In the genomic region with DNA sequence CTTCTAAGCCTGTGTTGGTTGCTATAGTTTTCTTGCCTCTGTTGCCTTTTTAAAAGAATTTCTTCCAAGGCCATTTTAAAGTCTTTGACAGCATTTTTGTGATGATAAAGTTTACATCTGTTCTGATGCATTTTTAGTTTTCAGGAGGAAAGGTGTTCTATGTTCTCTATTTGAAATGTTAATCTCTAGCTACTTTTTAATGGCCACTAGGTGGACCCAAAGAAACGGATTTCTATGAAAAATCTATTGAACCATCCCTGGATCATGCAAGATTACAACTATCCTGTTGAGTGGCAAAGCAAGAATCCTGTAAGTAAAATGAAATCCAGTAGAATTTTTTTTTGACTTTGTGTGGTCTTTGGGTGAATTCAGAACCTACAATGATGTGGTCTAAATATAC, we compare ENCODE assay signal across 8 cellular contexts.
DNase-seq lines count a peak whose midpoint lies in the region; ATAC-seq and TF ChIP-seq lines count a peak whose summit lies in the region.

No MANE protein-coding gene starts in this region.

- intact Hi-C loops in colonic mucosa (cut with DNase I): loop anchor here (5.0 kb wide), 1 partner anchor 94 kb away; no protein-coding TSS in a partner anchor

- H3K4me3 Mint-ChIP-seq in activated CD8-positive, alpha-beta memory T cell treated with anti-CD3 and anti-CD28 coated beads, Interleukin-2, amount 10 ng/mL, durations not matched to agents 7 days and 5 days: no peak overlapping the region
- H3K4me3 Mint-ChIP-seq in activated naive CD4-positive, alpha-beta T cell treated with anti-CD3 and anti-CD28 coated beads, Interleukin-2, amount 10 ng/mL, durations not matched to agents 7 days and 5 days: no peak overlapping the region
- no peak overlapping the region for H3K4me3 Mint-ChIP-seq in stimulated activated memory B cell treated with anti-CD40 and anti-IgM and Interleukin-4, amounts not matched to agents 10 μg/mL and 1 μg/mL and 100 μg/mL, for 72 hours

- no peak overlapping the region for H3K9ac ChIP-seq in colonic mucosa (ENCODE audit: low read depth in 2 of 2, low read length in 2 of 2)

- no peak for ATAC-seq in activated CD8-positive, alpha-beta memory T cell treated with anti-CD3 and anti-CD28 coated beads, Interleukin-2, amount 10 ng/mL, durations not matched to agents 7 days and 5 days
- no peak for ATAC-seq in stimulated activated memory B cell treated with anti-CD40 and anti-IgM and Interleukin-4, amounts not matched to agents 10 μg/mL and 1 μg/mL and 100 μg/mL, for 72 hours

- H3K36me3 ChIP-seq in colonic mucosa: no peaks in the 10 kb centered on the region

- H3K27me3 ChIP-seq in colonic mucosa: no peaks in the 10 kb centered on the region

- CTCF ChIA-PET in activated CD8-positive, alpha-beta memory T cell treated with anti-CD3 and anti-CD28 coated beads, Interleukin-2, amount 10 ng/mL, durations not matched to agents 7 days and 5 days (lab: Charles Lee): interaction anchor here (0.6 to 2.5 kb wide), 8 partner anchors 8 to 226 kb away, joined by 3 to 16 read pairs (median 3); no protein-coding TSS in a partner anchor
- CTCF ChIA-PET in activated naive CD4-positive, alpha-beta T cell treated with anti-CD3 and anti-CD28 coated beads, Interleukin-2, amount 10 ng/mL, durations not matched to agents 7 days and 5 days (lab: Charles Lee): interaction anchor here (0.7 to 2.2 kb wide), 4 partner anchors 11 to 293 kb away, joined by 3 to 32 read pairs (median 4); no protein-coding TSS in a partner anchor

- H3K4me3 ChIP-seq in colonic mucosa: no peak overlapping the region

- H3K36me3 Mint-ChIP-seq in activated CD8-positive, alpha-beta memory T cell treated with anti-CD3 and anti-CD28 coated beads, Interleukin-2, amount 10 ng/mL, durations not matched to agents 7 days and 5 days: peaks cover 34% of the 10 kb centered on the region
- peaks cover 40% of the 10 kb centered on the region for H3K36me3 Mint-ChIP-seq in activated naive CD4-positive, alpha-beta T cell treated with anti-CD3 and anti-CD28 coated beads, Interleukin-2, amount 10 ng/mL, durations not matched to agents 7 days and 5 days
- no peaks in the 10 kb centered on the region for H3K36me3 Mint-ChIP-seq in stimulated activated memory B cell treated with anti-CD40 and anti-IgM and Interleukin-4, amounts not matched to agents 10 μg/mL and 1 μg/mL and 100 μg/mL, for 72 hours

- DNase-seq in NCI-H2107 treated with DMSO at 0.1 percent for 48 hours (lab: John Stamatoyannopoulos, UW; ENCODE audit: unreplicated experiment): peak; percentile 35
- DNase-seq in NCI-H2107 (lab: John Stamatoyannopoulos, UW): no peak
- DNase-seq in NCI-H2227 (lab: John Stamatoyannopoulos, UW; ENCODE audit: unreplicated experiment): peak; percentile 12
- DNase-seq in colonic mucosa: no peak
- DNase-seq in non-pigmented ciliary epithelial cell (ENCODE audit: low read depth): peak; percentile 13
- no peak for DNase-seq in activated CD8-positive, alpha-beta memory T cell treated with anti-CD3 and anti-CD28 coated beads, Interleukin-2, amount 10 ng/mL, durations not matched to agents 7 days and 5 days
- DNase-seq in activated naive CD4-positive, alpha-beta T cell treated with anti-CD3 and anti-CD28 coated beads, Interleukin-2, amount 10 ng/mL, durations not matched to agents 7 days and 5 days: no peak

- peaks cover 4% of the 10 kb centered on the region for H3K4me1 Mint-ChIP-seq in activated CD8-positive, alpha-beta memory T cell treated with anti-CD3 and anti-CD28 coated beads, Interleukin-2, amount 10 ng/mL, durations not matched to agents 7 days and 5 days
- no peaks in the 10 kb centered on the region for H3K4me1 Mint-ChIP-seq in activated naive CD4-positive, alpha-beta T cell treated with anti-CD3 and anti-CD28 coated beads, Interleukin-2, amount 10 ng/mL, durations not matched to agents 7 days and 5 days
- no peaks in the 10 kb centered on the region for H3K4me1 Mint-ChIP-seq in stimulated activated memory B cell treated with anti-CD40 and anti-IgM and Interleukin-4, amounts not matched to agents 10 μg/mL and 1 μg/mL and 100 μg/mL, for 72 hours

- H3K27ac ChIP-seq in colonic mucosa: no peak overlapping the region

- peak; percentile 55 for TF ChIP-seq CTCF in colonic mucosa (IDR thresholded peaks at IDR 0.05)

- H3K27ac Mint-ChIP-seq in activated CD8-positive, alpha-beta memory T cell treated with anti-CD3 and anti-CD28 coated beads, Interleukin-2, amount 10 ng/mL, durations not matched to agents 7 days and 5 days: no peak overlapping the region
- no peak overlapping the region for H3K27ac Mint-ChIP-seq in activated naive CD4-positive, alpha-beta T cell treated with anti-CD3 and anti-CD28 coated beads, Interleukin-2, amount 10 ng/mL, durations not matched to agents 7 days and 5 days
- H3K27ac Mint-ChIP-seq in stimulated activated memory B cell treated with anti-CD40 and anti-IgM and Interleukin-4, amounts not matched to agents 10 μg/mL and 1 μg/mL and 100 μg/mL, for 72 hours: no peak overlapping the region

- H3K9me3 ChIP-seq in colonic mucosa: no peaks in the 10 kb centered on the region

- no peaks in the 10 kb centered on the region for H3K27me3 Mint-ChIP-seq in activated CD8-positive, alpha-beta memory T cell treated with anti-CD3 and anti-CD28 coated beads, Interleukin-2, amount 10 ng/mL, durations not matched to agents 7 days and 5 days
- no peaks in the 10 kb centered on the region for H3K27me3 Mint-ChIP-seq in activated naive CD4-positive, alpha-beta T cell treated with anti-CD3 and anti-CD28 coated beads, Interleukin-2, amount 10 ng/mL, durations not matched to agents 7 days and 5 days
- H3K27me3 Mint-ChIP-seq in stimulated activated memory B cell treated with anti-CD40 and anti-IgM and Interleukin-4, amounts not matched to agents 10 μg/mL and 1 μg/mL and 100 μg/mL, for 72 hours: no peaks in the 10 kb centered on the region

- no peaks in the 10 kb centered on the region for H3K4me1 ChIP-seq in colonic mucosa

- H3K9me3 Mint-ChIP-seq in activated CD8-positive, alpha-beta memory T cell treated with anti-CD3 and anti-CD28 coated beads, Interleukin-2, amount 10 ng/mL, durations not matched to agents 7 days and 5 days (ENCODE audit: low read depth): no peaks in the 10 kb centered on the region
- no peaks in the 10 kb centered on the region for H3K9me3 Mint-ChIP-seq in activated naive CD4-positive, alpha-beta T cell treated with anti-CD3 and anti-CD28 coated beads, Interleukin-2, amount 10 ng/mL, durations not matched to agents 7 days and 5 days
- H3K9me3 Mint-ChIP-seq in stimulated activated memory B cell treated with anti-CD40 and anti-IgM and Interleukin-4, amounts not matched to agents 10 μg/mL and 1 μg/mL and 100 μg/mL, for 72 hours: no peaks in the 10 kb centered on the region

Comparison
In these comparisons a context has a peak if more than half of its experiments do, and no peak if none do; other contexts are left out.
1. DNase-seq: peak in NCI-H2107 treated with DMSO at 0.1 percent for 48 hours (single experiment), NCI-H2227 (single experiment) and non-pigmented ciliary epithelial cell (single experiment); none in NCI-H2107 (single experiment), colonic mucosa (single experiment), activated CD8-positive, alpha-beta memory T cell treated with anti-CD3 and anti-CD28 coated beads, Interleukin-2, amount 10 ng/mL, durations not matched to agents 7 days and 5 days (single experiment) and activated naive CD4-positive, alpha-beta T cell treated with anti-CD3 and anti-CD28 coated beads, Interleukin-2, amount 10 ng/mL, durations not matched to agents 7 days and 5 days (single experiment).